Comparison of ENCODE assay signal across 10 cellular contexts in genomic region chr13:45242070-45242469, GRCh38. TPM values are rescaled to one million over a fixed set of nuclear protein-coding genes. Genes with fewer than 3 reads are reported as not detected.
DNase-seq lines count a peak whose midpoint lies in the region; ATAC-seq, FAIRE-seq and TF ChIP-seq lines count a peak whose summit lies in the region.
"Had no signal": no experiment of that assay in that cellular context is flagged by ENCODE, and none has a peak within 500 bp of the region (broad histone marks: within the 10 kb centered on the region; RNA-seq: fewer than 3 reads in every experiment).

No MANE protein-coding gene starts in this region.

- H4K8ac ChIP-seq in neuronal stem cell (ENCODE audit: low read depth, low read length), result no peak overlapping the region

- H3K4me1 ChIP-seq in mammary epithelial cell (ENCODE audit: insufficient read depth, low read length) (peaks cover 44% of the 10 kb centered on the region), neuronal stem cell (ENCODE audit: control insufficient read depth in 2 of 2, insufficient read depth in 1 of 2, low read depth in 1 of 2, low read length in 2 of 2) (no peaks in the 10 kb centered on the region)
- H3K4me1 ChIP-seq: parathyroid adenoma had no signal

- peak; percentile 77 for ATAC-seq in left colon
- ATAC-seq in GM18520 (IDR thresholded peaks at IDR 0.05; ENCODE audit: unreplicated experiment), result no peak
- ATAC-seq: stimulated activated memory B cell treated with anti-CD40 and anti-IgM and Interleukin-4, amounts not matched to agents 10 μg/mL and 1 μg/mL and 100 μg/mL, for 72 hours had no signal

- no peak overlapping the region for H2AFZ ChIP-seq in mammary epithelial cell (ENCODE audit: low read depth, low read length)
- H2AFZ ChIP-seq in neuronal stem cell (ENCODE audit: low read length), result no peak overlapping the region
- H2AFZ ChIP-seq: parathyroid adenoma had no signal

- H4K20me1 ChIP-seq in mammary epithelial cell (ENCODE audit: insufficient read depth, low read length), result no peaks in the 10 kb centered on the region

- H2BK12ac ChIP-seq in neuronal stem cell (ENCODE audit: low read length), result no peak overlapping the region

- H3K4me2 ChIP-seq in mammary epithelial cell (ENCODE audit: insufficient read depth, low read depth, low read length), result peak overlapping the region; percentile 67
- H3K4me2 ChIP-seq in neuronal stem cell (ENCODE audit: insufficient read depth, low read length, poor library complexity, severe bottlenecking), result no peak overlapping the region

- dilution Hi-C loops in mammary epithelial cell (cut with HindIII; ENCODE audit: low sequenced_read_pairs), result no loop called here

- no peak overlapping the region for H2BK15ac ChIP-seq in neuronal stem cell (ENCODE audit: low read length)

- peak overlapping the region; percentile 48 for H3K9ac ChIP-seq in mammary epithelial cell (ENCODE audit: insufficient read depth, low read length)
- no peak overlapping the region for H3K9ac ChIP-seq in neuronal stem cell (ENCODE audit: low read depth, low read length, poor library complexity)
- H3K9ac ChIP-seq: parathyroid adenoma had no signal

- no peak overlapping the region for H2BK120ac ChIP-seq in neuronal stem cell (ENCODE audit: low read depth, low read length)

- intact Hi-C loops in mammary epithelial cell (cut with micrococcal nuclease), result no loop called here
- intact Hi-C loops in left colon (cut with DNase I, micrococcal nuclease), result no loop called here

- FAIRE-seq in HTR-8/SVneo (lab: Jason Lieb, UNC), result no peak

- CTCF ChIA-PET in mammary epithelial cell (lab: Charles Lee; ENCODE audit: low non-redundant PET), result no interaction called here

- no peak overlapping the region for H3K23ac ChIP-seq in neuronal stem cell (ENCODE audit: low read depth, low read length, poor library complexity)

- no TSS peak for BruUV-seq in mammary epithelial cell (replicated peaks; lab: Mats Ljungman, UMichigan)

- H3K14ac ChIP-seq in neuronal stem cell (ENCODE audit: low read length), result no peak overlapping the region

- H2AK5ac ChIP-seq in neuronal stem cell (ENCODE audit: low read depth, low read length), result no peak overlapping the region

- WGBS in mammary epithelial cell (ENCODE audit: low coverage, missing lambda C conversion rate), result 6% methylated on average over 2 of the region's 3 CpGs
- no CpG with 5 or more reads among the region's 3 CpGs for WGBS in neuronal stem cell (ENCODE audit: extremely low coverage in 2 of 2, insufficient read length in 2 of 2, insufficient replicate concordance in 1 of 2), 2 donors

- DNase-seq in AG08395 (ENCODE audit: low spot score) (peak; percentile 58), HTR-8/SVneo (ENCODE audit: insufficient read length, low spot score) (peak; percentile 35), mammary epithelial cell (peak; percentile 57), left colon (peak in 1 of 2 donors; percentile 51), SHP77 (lab: John Stamatoyannopoulos, UW) (no peak), neuronal stem cell (ENCODE audit: low spot score) (no peak), NCI-H2196 treated with DMSO at 0.1 percent for 48 hours (lab: John Stamatoyannopoulos, UW; ENCODE audit: unreplicated experiment) (no peak)

- in situ Hi-C loops in mammary epithelial cell (cut with MboI; ENCODE audit: low sequenced_read_pairs in 2 of 2), result no loop called here

- H3K79me1 ChIP-seq in neuronal stem cell (ENCODE audit: low read depth, low read length), result no peaks in the 10 kb centered on the region

- H3K36me3 ChIP-seq in mammary epithelial cell (ENCODE audit: insufficient read depth, low read length) (peaks cover 5% of the 10 kb centered on the region), neuronal stem cell (replicated peaks in 1 of 2; ENCODE audit: control insufficient read depth in 2 of 2, insufficient read depth in 2 of 2, low read length in 2 of 2) (no peaks in the 10 kb centered on the region)

- H2BK5ac ChIP-seq in neuronal stem cell (ENCODE audit: low read length), result no peak overlapping the region

- H3K9me3 ChIP-seq in mammary epithelial cell (replicated peaks; ENCODE audit: insufficient read depth, low read length) (no peaks in the 10 kb centered on the region), neuronal stem cell (replicated peaks in 1 of 2; ENCODE audit: control insufficient read depth in 2 of 2, insufficient read depth in 1 of 2, low read depth in 1 of 2, low read length in 2 of 2) (no peaks in the 10 kb centered on the region)

- H3K27me3 ChIP-seq in mammary epithelial cell (ENCODE audit: insufficient read depth, low read length), result no peaks in the 10 kb centered on the region
- H3K27me3 ChIP-seq in neuronal stem cell (ENCODE audit: control insufficient read depth in 3 of 3, insufficient read depth in 3 of 3, low read depth in 1 of 3, low read length in 3 of 3), result no peaks in the 10 kb centered on the region

- H4K91ac ChIP-seq in neuronal stem cell (ENCODE audit: low read depth, low read length, poor library complexity), result no peak overlapping the region

- peaks cover 60% of the 10 kb centered on the region for H3K79me2 ChIP-seq in mammary epithelial cell (ENCODE audit: insufficient read depth, low read length)
- H3K79me2 ChIP-seq: parathyroid adenoma had no signal

- peak overlapping the region; percentile 63 for H3K27ac ChIP-seq in mammary epithelial cell (ENCODE audit: insufficient read depth, low read depth, low read length)
- no peak overlapping the region for H3K27ac ChIP-seq in neuronal stem cell (replicated peaks; ENCODE audit: low read length)
- H3K27ac ChIP-seq: parathyroid adenoma had no signal

- no peak for TF ChIP-seq CTCF in mammary epithelial cell (conservative IDR thresholded peaks at IDR 0.05 in 1 of 2, IDR thresholded peaks at IDR 0.05 in 1 of 2; ENCODE audit: extremely low read depth in 1 of 2, insufficient read depth in 1 of 2, low read depth in 1 of 2, low read length in 2 of 2)

- H3K4ac ChIP-seq in neuronal stem cell (ENCODE audit: low read length), result no peak overlapping the region

- no peak overlapping the region for H3K4me3 ChIP-seq in mammary epithelial cell (replicated peaks in 1 of 3; ENCODE audit: insufficient read depth in 1 of 3, low read depth in 2 of 3, low read length in 3 of 3)
- no peak overlapping the region for H3K4me3 ChIP-seq in neuronal stem cell (ENCODE audit: low read length in 2 of 2)

- H3K18ac ChIP-seq in neuronal stem cell (ENCODE audit: low read length), result no peak overlapping the region

RNA-seq across cellular contexts. Expression of gene KCTD4, which starts 41.2 kb away (rescaled TPM):
- total RNA-seq in mammary epithelial cell (1 to 10 TPM in 1 of 2 donors, under 1 TPM in 1; 0.83 to 1.3 TPM), left colon (under 1 TPM in 1 of 2 donors, not detected in 1; 0.45 TPM)
- 1.6 TPM for polyA plus RNA-seq in mammary epithelial cell
- not detected for polyA minus RNA-seq in mammary epithelial cell
- not detected for polyA plus RNA-seq in neuronal stem cell (2013, experiment 1 of 2)
- polyA plus RNA-seq in neuronal stem cell (2013, experiment 2 of 2), result not detected

Comparison
In these comparisons a context has a peak if more than half of its experiments do, and no peak if none do; other contexts are left out.
1. DNase-seq: peak in AG08395 (single experiment), HTR-8/SVneo (single experiment) and mammary epithelial cell (single experiment); none in SHP77 (0 of 2), neuronal stem cell (single experiment) and NCI-H2196 treated with DMSO at 0.1 percent for 48 hours (single experiment).